ENCODE assay signal across 14 cellular contexts in the genomic region with DNA sequence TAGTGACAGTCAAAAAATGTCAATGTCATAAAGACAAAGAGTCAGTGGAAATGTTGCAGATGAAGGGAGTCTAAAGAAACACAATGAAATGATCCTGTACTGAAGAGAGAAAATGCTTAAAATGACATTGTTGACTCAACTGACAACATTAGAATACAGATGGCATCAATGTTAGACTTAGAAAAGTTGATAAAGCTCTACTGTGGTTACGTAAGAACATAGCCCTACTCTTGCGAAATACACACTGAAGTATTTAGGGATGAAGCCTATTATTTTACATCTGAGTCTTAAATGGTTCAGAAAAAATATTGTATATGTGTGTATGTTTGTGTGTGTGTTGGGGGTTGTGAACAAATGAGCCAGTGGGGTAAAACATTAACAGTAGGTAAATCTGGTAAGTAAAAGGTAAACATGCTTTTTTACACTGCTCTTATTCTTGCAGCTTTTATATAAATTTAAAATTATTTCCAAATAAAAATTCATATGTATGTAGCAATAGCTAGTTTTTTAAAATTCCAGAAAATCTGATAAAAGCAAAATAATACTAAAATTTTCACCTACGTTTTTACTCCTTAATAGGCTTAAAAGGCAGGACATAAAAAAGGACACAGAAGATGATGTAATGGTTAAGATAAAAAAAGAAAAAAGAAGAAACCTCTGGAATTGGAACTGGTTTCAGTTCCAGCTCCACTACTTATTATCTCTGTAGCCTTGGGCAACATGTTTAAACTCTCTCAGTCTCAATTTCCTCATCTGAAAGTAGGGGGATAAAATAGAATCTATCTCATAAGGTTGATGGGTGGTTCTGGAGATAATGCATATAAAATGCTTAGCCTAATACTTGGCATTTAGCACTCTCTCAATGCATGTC. TPM values are rescaled to one million over a fixed set of nuclear protein-coding genes. Genes with fewer than 3 reads are reported as not detected.
A peak's percentile ranks its signal among the peaks of the same experiment; 100 is the strongest.
DNase-seq lines count a peak whose midpoint lies in the region; ATAC-seq and FAIRE-seq lines count a peak whose summit lies in the region.
"Had no signal": no experiment of that assay in that cellular context is flagged by ENCODE, and none has a peak within 500 bp of the region (broad histone marks: within the 10 kb centered on the region; RNA-seq: fewer than 3 reads in every experiment).

No MANE protein-coding gene starts in this region.

- no peak overlapping the region for H4K91ac ChIP-seq in mesenchymal stem cell (ENCODE audit: low read length)

- H3K4me1 ChIP-seq in mesenchymal stem cell (ENCODE audit: control insufficient read depth, insufficient read depth, low read depth, low read length) = no peaks in the 10 kb centered on the region
- H3K4me1 ChIP-seq in small intestine (ENCODE audit: control insufficient read depth in 2 of 2, insufficient read depth in 1 of 2, low read depth in 1 of 2, low read length in 1 of 2) = peaks cover 0 to 3% of the 10 kb centered on the region in 2 donors

- WGBS in mesenchymal stem cell = 93% methylated on average over 2 of the region's 3 CpGs
- WGBS in small intestine, 3 donors = 70 to 80% (median 79%) methylated on average over 3 of the region's 3 CpGs

- no peaks in the 10 kb centered on the region for H3K79me1 ChIP-seq in mesenchymal stem cell (replicated peaks; ENCODE audit: low read length, poor library complexity, severe bottlenecking)

- H3K36me3 ChIP-seq in mesenchymal stem cell (ENCODE audit: control insufficient read depth in 1 of 2, insufficient read depth in 2 of 2, low read depth in 1 of 2, low read length in 2 of 2) (no peaks in the 10 kb centered on the region), small intestine (ENCODE audit: control insufficient read depth in 2 of 2, insufficient read depth in 2 of 2, low read length in 2 of 2) (no peaks in the 10 kb centered on the region)

- H3K27me3 ChIP-seq in mesenchymal stem cell (ENCODE audit: control insufficient read depth in 1 of 2, insufficient read depth in 1 of 2, low read length in 2 of 2) = peaks cover 0 to 14% of the 10 kb centered on the region in 2 experiments
- no peaks in the 10 kb centered on the region for H3K27me3 ChIP-seq in small intestine (ENCODE audit: control insufficient read depth in 2 of 2, insufficient read depth in 2 of 2, low read length in 2 of 2)

- H3K9me3 ChIP-seq in mesenchymal stem cell (ENCODE audit: control insufficient read depth, low read length) (no peaks in the 10 kb centered on the region), small intestine (ENCODE audit: control insufficient read depth, low read depth) (no peaks in the 10 kb centered on the region)
- H3K9me3 ChIP-seq: mucosa of descending colon had no signal

- DNase-seq in DMS53 treated with DMSO at 0.1 percent for 48 hours (lab: John Stamatoyannopoulos, UW; ENCODE audit: unreplicated experiment) (peak; percentile 91), NCI-H226 (peak; percentile 53), mesenchymal stem cell (peak; percentile 43), NCI-H187 (lab: John Stamatoyannopoulos, UW) (no peak), small intestine (no peak)
- DNase-seq: activated CD4-positive, alpha-beta T cell treated with anti-CD3 and anti-CD28 coated beads, Interleukin-2, amount 10 ng/mL, durations not matched to agents 24 days and 14 days; activated naive CD8-positive, alpha-beta T cell treated with anti-CD3 and anti-CD28 coated beads, Interleukin-2, amount 10 ng/mL, durations not matched to agents 7 days and 5 days; COR-L47; mucosa of descending colon; NCI-H1105 treated with DMSO at 0.1 percent for 48 hours had no signal

- peak overlapping the region; percentile 4 for H3K27ac ChIP-seq in cingulate gyrus (ENCODE audit: low read depth, low read length)
- no peak overlapping the region for H3K27ac ChIP-seq in mesenchymal stem cell (ENCODE audit: low read length, poor library complexity, severe bottlenecking)
- H3K27ac ChIP-seq in small intestine (ENCODE audit: low read depth in 1 of 2, low read length in 1 of 2) = no peak overlapping the region

- no peak overlapping the region for H2AFZ ChIP-seq in mesenchymal stem cell (ENCODE audit: low read depth, low read length)

- no peak overlapping the region for H2BK15ac ChIP-seq in mesenchymal stem cell (ENCODE audit: low read depth, poor library complexity, severe bottlenecking)

- no peak overlapping the region for H3K4me2 ChIP-seq in mesenchymal stem cell (ENCODE audit: low read length, poor library complexity, severe bottlenecking)

- no peak overlapping the region for H3K23ac ChIP-seq in mesenchymal stem cell (ENCODE audit: low read length in 2 of 2)

- FAIRE-seq in small intestine (lab: Jason Lieb, UNC) = no peak

- no peak overlapping the region for H2BK5ac ChIP-seq in mesenchymal stem cell (ENCODE audit: low read depth, low read length, poor library complexity, severe bottlenecking)

- H3K14ac ChIP-seq in mesenchymal stem cell (ENCODE audit: low read length in 2 of 2) = no peak overlapping the region

- no peak overlapping the region for H2AK5ac ChIP-seq in mesenchymal stem cell (ENCODE audit: low read length, severe bottlenecking)

- no peak overlapping the region for H3K18ac ChIP-seq in mesenchymal stem cell (ENCODE audit: low read depth in 1 of 2, low read length in 2 of 2)

- no peak overlapping the region for H3K4ac ChIP-seq in mesenchymal stem cell (ENCODE audit: low read depth in 1 of 2, low read length in 2 of 2)

- H3K4me3 ChIP-seq in mesenchymal stem cell (ENCODE audit: insufficient read depth in 1 of 2, low read depth in 1 of 2, low read length in 2 of 2) (no peak overlapping the region), small intestine (ENCODE audit: low read depth in 1 of 2, low read length in 2 of 2) (no peak overlapping the region)
- H3K4me3 ChIP-seq: mucosa of descending colon, skin epidermis had no signal

- no peak overlapping the region for H4K8ac ChIP-seq in mesenchymal stem cell (ENCODE audit: low read length)

- no peak overlapping the region for H3K9ac ChIP-seq in mesenchymal stem cell (ENCODE audit: low read length)

- no peak overlapping the region for H2BK12ac ChIP-seq in mesenchymal stem cell (ENCODE audit: low read length in 2 of 2)

- no peak overlapping the region for H2BK120ac ChIP-seq in mesenchymal stem cell (ENCODE audit: low read depth, low read length)

- ATAC-seq in GM19324 (IDR thresholded peaks at IDR 0.05; ENCODE audit: low FRiP score, unreplicated experiment) (no peak), GM18511 (IDR thresholded peaks at IDR 0.05; ENCODE audit: unreplicated experiment) (no peak)
- ATAC-seq: mucosa of descending colon had no signal

RNA-seq across cellular contexts. Expression of gene GARNL3, which starts 44.2 kb away (rescaled TPM):
- polyA plus RNA-seq in mesenchymal stem cell (2013, experiment 1 of 2) = 1.2 TPM
- 0.64 TPM for polyA plus RNA-seq in mesenchymal stem cell (2013, experiment 2 of 2)
- 1 to 10 TPM; 1.6 to 4.9 (median 2.0) TPM for polyA plus RNA-seq in small intestine

Comparison
In these comparisons a context has a peak if more than half of its experiments do, and no peak if none do; other contexts are left out.
1. DNase-seq: peak in DMS53 treated with DMSO at 0.1 percent for 48 hours (single experiment), NCI-H226 (single experiment) and mesenchymal stem cell (single experiment); none in NCI-H187 (0 of 2) and small intestine (single experiment).